ENCODE assay signal across 16 cellular contexts in genomic region chr10:22557321-22557720, GRCh38.
"Had no signal": no experiment of that assay in that cellular context is flagged by ENCODE, and none has a peak within 500 bp of the region (broad histone marks: within the 10 kb centered on the region; RNA-seq: fewer than 3 reads in every experiment).

No MANE protein-coding gene starts in this region.

- H3K4me3 ChIP-seq: gastroesophageal sphincter, heart right ventricle, suprapubic skin, upper lobe of left lung had no signal

- DNase-seq: activated CD4-positive, alpha-beta memory T cell treated with anti-CD3 and anti-CD28 coated beads, Interleukin-2, amount 10 ng/mL, durations not matched to agents 7 days and 5 days; activated CD4-positive, alpha-beta T cell treated with anti-CD3 and anti-CD28 coated beads for 4 hours; activated gamma-delta T cell treated with Interleukin-2 at 50 U/mL for 16 hours; activated naive CD8-positive, alpha-beta T cell treated with anti-CD3 and anti-CD28 coated beads, Interleukin-2, amount 10 ng/mL, durations not matched to agents 7 days and 5 days; activated T-cell treated with anti-CD3 and anti-CD28 coated beads, Interleukin-2, amount 50 U/mL, for 48 hours; aorta; heart right ventricle; stimulated activated CD4-positive, alpha-beta T cell treated with anti-CD3 and anti-CD28 coated beads, Interleukin-2, amount 100 ng/mL, for 48 hours; stimulated activated naive CD4-positive, alpha-beta T cell; T-helper 2 cell; upper lobe of left lung had no signal

- ATAC-seq: esophagus mucosa, gastroesophageal sphincter, heart right ventricle, WTC11 had no signal

- H3K27ac ChIP-seq: gastroesophageal sphincter, heart right ventricle, parathyroid adenoma, suprapubic skin, upper lobe of left lung had no signal

- H3K27me3 ChIP-seq: gastroesophageal sphincter, heart right ventricle, suprapubic skin, upper lobe of left lung had no signal

- H3K9me3 ChIP-seq: gastroesophageal sphincter, heart right ventricle, suprapubic skin, upper lobe of left lung had no signal

- H3K4me1 ChIP-seq: parathyroid adenoma, suprapubic skin had no signal
